Comparison of ENCODE assay signal across 29 cellular contexts in genomic region chr9:101580076-101580475, GRCh38. TPM values are rescaled to one million over a fixed set of nuclear protein-coding genes. Genes with fewer than 3 reads are reported as not detected.
DNase-seq lines count a peak whose midpoint lies in the region; ATAC-seq lines count a peak whose summit lies in the region.
"Had no signal": no experiment of that assay in that cellular context is flagged by ENCODE, and none has a peak within 500 bp of the region (broad histone marks: within the 10 kb centered on the region; RNA-seq: fewer than 3 reads in every experiment).

No MANE protein-coding gene starts in this region.

- ATAC-seq in left lobe of liver, result peak; percentile 31
- ATAC-seq: activated naive CD8-positive, alpha-beta T cell treated with anti-CD3 and anti-CD28 coated beads, Interleukin-2, amount 50 U/mL, for 24 hours; T-helper 17 cell had no signal

- no peaks in the 10 kb centered on the region for H3K36me3 ChIP-seq in HAP-1 (replicated peaks)
- H3K36me3 ChIP-seq: BLaER1, stomach, thyroid gland had no signal

- peaks cover 9% of the 10 kb centered on the region; the same call in 1 of the 2 replicates for H3K4me1 ChIP-seq in HAP-1
- H3K4me1 ChIP-seq: BLaER1, stomach, thyroid gland had no signal

- DNase-seq in AML-193 (lab: John Stamatoyannopoulos, UW) (peak; percentile 46 to 51), HAP-1 (ENCODE audit: low spot score in 2 of 2) (peak; percentile 49 to 66), NOMO-1 (lab: John Stamatoyannopoulos, UW; ENCODE audit: unreplicated experiment in 2 of 2) (peak; percentile 56 to 73), left lobe of liver (ENCODE audit: low spot score) (no peak), NCI-H510A (lab: John Stamatoyannopoulos, UW) (no peak), amygdala (lab: John Stamatoyannopoulos, UW) (no peak), NCI-H1092 (lab: John Stamatoyannopoulos, UW) (no peak)
- DNase-seq: ACHN; activated CD4-positive, alpha-beta T cell treated with anti-CD3 and anti-CD28 coated beads, Interleukin-2, amount 50 U/mL, for 4 hours; activated naive CD4-positive, alpha-beta T cell; activated naive CD8-positive, alpha-beta T cell treated with anti-CD3 and anti-CD28 coated beads, Interleukin-2, amount 50 U/mL, for 24 hours; dermis blood vessel endothelial cell; endodermal cell; immature natural killer cell; Karpas-422; left cardiac atrium; mesendoderm; NCI-H1048; NCI-H1694 treated with DMSO at 0.1 percent for 48 hours; NCI-H446 treated with DMSO at 0.1 percent for 48 hours; SK-N-SH; stimulated activated CD4-positive, alpha-beta T cell treated with anti-CD3 and anti-CD28 coated beads, Interleukin-4, amount 100 ng/mL, for 1 hour; stomach; T-helper 17 cell; thyroid gland had no signal

- H3K9me3 ChIP-seq in HAP-1, result no peaks in the 10 kb centered on the region
- H3K9me3 ChIP-seq: BLaER1, SK-N-SH, stomach, thyroid gland had no signal

- no peaks in the 10 kb centered on the region for H3K27me3 ChIP-seq in HAP-1 (ENCODE audit: low read depth)
- H3K27me3 ChIP-seq: BLaER1, stomach, thyroid gland had no signal

- no peak overlapping the region for H3K4me3 ChIP-seq in HAP-1
- H3K4me3 ChIP-seq: BLaER1, stomach, thyroid gland had no signal

- in situ Hi-C loops in HAP-1 (cut with MboI; ENCODE audit: low sequenced_read_pairs), result no loop called here

RNA-seq across cellular contexts. Expression of gene PPP3R2, which starts 14.7 kb away (rescaled TPM):
- not detected for total RNA-seq in left lobe of liver
- total RNA-seq: dermis blood vessel endothelial cell, endodermal cell, left cardiac atrium, myocyte, posterior vena cava, RPMI7951, stomach, T-helper 17 cell had no signal

RNA-seq across cellular contexts. Expression of gene RNF20, which starts 46.4 kb away (rescaled TPM):
- total RNA-seq in left lobe of liver, result 17.4 TPM

Comparison
In these comparisons a context has a peak if more than half of its experiments do, and no peak if none do; other contexts are left out.
1. DNase-seq: peak in AML-193 (2 of 2), HAP-1 (2 of 2) and NOMO-1 (2 of 2); none in left lobe of liver (single experiment), NCI-H510A (single experiment), amygdala (0 of 56) and NCI-H1092 (single experiment).